Comparison of ENCODE assay signal across 5 cellular contexts in genomic region chr2:141736466-141736865, GRCh38.
"Had no signal": no experiment of that assay in that cellular context is flagged by ENCODE, and none has a peak within 500 bp of the region (broad histone marks: within the 10 kb centered on the region; RNA-seq: fewer than 3 reads in every experiment).

No MANE protein-coding gene starts in this region.

- H3K4me1 Mint-ChIP-seq: IgD-negative memory B cell had no signal

- H3K4me3 ChIP-seq: K562 had no signal

- FAIRE-seq: HTR-8/SVneo, K562 had no signal

- H3K4me3 Mint-ChIP-seq: IgD-negative memory B cell had no signal

- H3K27ac ChIP-seq: HL-60 had no signal

- H3K27ac Mint-ChIP-seq: IgD-negative memory B cell had no signal

- ATAC-seq: K562 had no signal

- DNase-seq: IMR-90 had no signal

- H3K27me3 Mint-ChIP-seq: IgD-negative memory B cell had no signal
